In the genomic region with DNA sequence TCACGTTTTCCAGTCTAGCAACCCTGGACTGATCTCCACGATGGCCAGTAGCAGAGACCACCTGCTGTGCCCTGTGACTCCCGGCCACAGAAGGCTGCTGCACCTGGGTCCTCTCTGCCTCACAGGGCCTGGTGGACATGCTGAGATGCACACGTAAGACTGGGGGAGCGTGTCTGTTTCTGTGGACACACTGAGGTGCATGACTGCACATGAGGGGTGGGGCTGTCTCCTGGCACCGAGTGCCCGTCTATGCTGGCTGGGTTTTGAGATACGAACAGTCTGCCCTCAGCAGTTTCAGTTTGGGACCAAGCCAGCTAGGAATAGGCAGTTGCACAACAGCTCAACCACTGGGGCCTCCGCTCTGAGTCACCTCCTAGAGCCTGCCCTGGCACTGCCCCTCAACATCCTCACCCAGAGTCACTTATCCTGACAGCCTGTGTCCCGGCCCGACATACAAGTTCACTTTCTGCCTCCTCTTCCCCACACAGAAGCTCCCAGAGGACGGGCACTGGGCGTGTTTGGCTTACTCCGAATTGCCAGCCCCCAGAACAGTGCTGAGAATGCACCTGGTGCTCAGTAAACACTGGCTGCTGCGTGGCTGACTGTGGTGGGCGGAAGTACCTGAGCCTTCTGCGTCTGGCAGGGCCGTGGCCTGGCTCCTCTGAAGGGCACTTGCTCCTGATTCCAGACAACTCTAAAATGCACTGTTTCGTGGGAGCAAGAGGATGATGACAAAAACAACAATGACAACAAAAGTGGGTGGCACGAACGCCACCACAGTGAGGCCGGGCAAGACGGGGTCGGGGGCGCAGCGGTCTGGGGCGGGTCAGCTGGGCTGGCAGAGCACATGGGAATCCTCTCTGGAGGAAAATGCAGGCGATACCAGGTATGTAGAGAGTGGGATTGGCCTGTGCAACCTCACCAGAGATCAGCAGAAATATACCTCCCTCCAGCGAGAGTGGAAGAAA, we compare ENCODE assay signal across 8 cellular contexts. TPM values are rescaled to one million over a fixed set of nuclear protein-coding genes. Genes with fewer than 3 reads are reported as not detected.
DNase-seq lines count a peak whose midpoint lies in the region; ATAC-seq and TF ChIP-seq lines count a peak whose summit lies in the region.

No MANE protein-coding gene starts in this region.

- H3F3A ChIP-seq in MM.1S (ENCODE audit: insufficient read depth, low read length), result no peaks in the 10 kb centered on the region

- H3K4me1 ChIP-seq in MM.1S (ENCODE audit: low read length) (no peaks in the 10 kb centered on the region), right lobe of liver (no peaks in the 10 kb centered on the region)

- H3K27ac ChIP-seq in MM.1S (ENCODE audit: low read length), result no peak overlapping the region
- no peak overlapping the region for H3K27ac ChIP-seq in right lobe of liver

- H2AFZ ChIP-seq in MM.1S (ENCODE audit: low read length), result no peak overlapping the region

- H3K79me2 ChIP-seq in MM.1S (ENCODE audit: low read length), result no peaks in the 10 kb centered on the region

- ATAC-seq in right lobe of liver, result peak; percentile 66 to 96 (median 86)
- ATAC-seq in activated CD4-positive, CD25-positive, alpha-beta regulatory T cell treated with anti-CD3 and anti-CD28 coated beads, Interleukin-2, amount 50 U/mL, for 24 hours, result no peak

- TF ChIP-seq POLR2A in right lobe of liver (IDR thresholded peaks at IDR 0.05), result no peak

- no peak overlapping the region for H3K9ac ChIP-seq in MM.1S (ENCODE audit: low read length)

- DNase-seq in AG20443 (ENCODE audit: low spot score) (peak; percentile 96), MM.1S (peak; percentile 15), astrocyte of the hippocampus (ENCODE audit: low read depth, low spot score) (peak; percentile 90), right lobe of liver (peak in 2 of 3 donors; percentile 57 to 58), ecto neural progenitor cell (ENCODE audit: low spot score) (no peak), cortex of kidney (lab: John Stamatoyannopoulos, UW) (no peak)
- no peak for DNase-seq in stimulated activated CD4-positive, alpha-beta T cell treated with anti-CD3 and anti-CD28 coated beads, Interleukin-15, amount 100 ng/mL, for 24 hours

- H3K36me3 ChIP-seq in MM.1S (replicated peaks; ENCODE audit: insufficient read depth, low read length) (no peaks in the 10 kb centered on the region), right lobe of liver (no peaks in the 10 kb centered on the region)

- H3K4me2 ChIP-seq in MM.1S (ENCODE audit: low read depth, low read length), result 0 out of 2 replicates have a peak overlapping the region, but pooled peaks have one; percentile 12

- no peaks in the 10 kb centered on the region for H3K9me2 ChIP-seq in MM.1S (replicated peaks; ENCODE audit: insufficient read depth, low read length)

- H4K20me1 ChIP-seq in MM.1S (ENCODE audit: insufficient read depth, low read length), result no peaks in the 10 kb centered on the region

- no peak for TF ChIP-seq CTCF in MM.1S (IDR thresholded peaks at IDR 0.05; ENCODE audit: low read length)
- TF ChIP-seq CTCF in right lobe of liver (IDR thresholded peaks at IDR 0.05), result no peak

- 64% methylated on average over 21 of the region's 29 CpGs for WGBS in right lobe of liver (ENCODE audit: insufficient coverage, low coverage, low lambda C conversion rate, missing lambda C conversion rate)

- no peak overlapping the region for H3K4me3 ChIP-seq in MM.1S (ENCODE audit: low read length)
- no peak overlapping the region for H3K4me3 ChIP-seq in right lobe of liver

- intact Hi-C loops in right lobe of liver (cut with DNase I), result no loop called here

- H3K27me3 ChIP-seq in MM.1S (replicated peaks; ENCODE audit: insufficient read depth, low read length) (no peaks in the 10 kb centered on the region), right lobe of liver (no peaks in the 10 kb centered on the region)

- H3K9me3 ChIP-seq in MM.1S (replicated peaks; ENCODE audit: insufficient read depth, low read length) (no peaks in the 10 kb centered on the region), right lobe of liver (no peaks in the 10 kb centered on the region)

RNA-seq across cellular contexts. Expression of a gene that starts 30.9 kb away (rescaled TPM):
- total RNA-seq in right lobe of liver, result 1 to 10 TPM in 1 of 6 experiments, under 1 TPM in 3, not detected in 2; 0.29 to 1.2 (median 0.50) TPM

Comparison
In these comparisons a context has a peak if more than half of its experiments do, and no peak if none do; other contexts are left out.
1. DNase-seq: peak in AG20443 (single experiment), MM.1S (single experiment), astrocyte of the hippocampus (single experiment) and right lobe of liver (2 of 3); none in stimulated activated CD4-positive, alpha-beta T cell treated with anti-CD3 and anti-CD28 coated beads, Interleukin-15, amount 100 ng/mL, for 24 hours (single experiment), ecto neural progenitor cell (single experiment) and cortex of kidney (single experiment).
2. ATAC-seq: peak in right lobe of liver (4 of 4); none in activated CD4-positive, CD25-positive, alpha-beta regulatory T cell treated with anti-CD3 and anti-CD28 coated beads, Interleukin-2, amount 50 U/mL, for 24 hours (0 of 2).